ENCODE assay signal across 18 cellular contexts in genomic region chr19:45567609-45568008, GRCh38. TPM values are rescaled to one million over a fixed set of nuclear protein-coding genes. Genes with fewer than 3 reads are reported as not detected.
"Had no signal": no experiment of that assay in that cellular context is flagged by ENCODE, and none has a peak within 500 bp of the region (broad histone marks: within the 10 kb centered on the region; RNA-seq: fewer than 3 reads in every experiment).

No MANE protein-coding gene starts in this region.

- H3K27me3 ChIP-seq: adrenal gland, esophagus muscularis mucosa, left lung, neutrophil had no signal

- H3K9me3 ChIP-seq: adrenal gland, esophagus muscularis mucosa, left lung, neutrophil had no signal

- H3K4me3 ChIP-seq: adrenal gland, esophagus muscularis mucosa, left lung had no signal

- H3K27me3 Mint-ChIP-seq: activated CD4-positive, alpha-beta memory T cell treated with anti-CD3 and anti-CD28 coated beads for 36 hours; activated CD4-positive, alpha-beta T cell treated with anti-CD3 and anti-CD28 coated beads for 36 hours; activated CD8-positive, alpha-beta memory T cell treated with anti-CD3 and anti-CD28 coated beads, Interleukin-2, amount 10 ng/mL, durations not matched to agents 7 days and 5 days; memory B cell; stimulated activated naive CD8-positive, alpha-beta T cell treated with anti-CD3 and anti-CD28 coated beads, Interleukin-15, Interleukin-2, amounts not matched to agents 100 ng/mL and 50 ng/mL, for 24 hours; type B pancreatic cell had no signal

- H3K36me3 ChIP-seq: adrenal gland, left lung, neutrophil had no signal

- H3K27ac ChIP-seq: adrenal gland, esophagus muscularis mucosa, left lung, neutrophil had no signal

- ATAC-seq: activated CD4-positive, alpha-beta T cell treated with anti-CD3 and anti-CD28 coated beads for 36 hours; activated CD8-positive, alpha-beta memory T cell treated with anti-CD3 and anti-CD28 coated beads, Interleukin-2, amount 10 ng/mL, durations not matched to agents 7 days and 5 days; left lung; natural killer cell had no signal

- H3K27ac Mint-ChIP-seq: activated CD4-positive, alpha-beta memory T cell treated with anti-CD3 and anti-CD28 coated beads for 36 hours; activated CD4-positive, alpha-beta T cell treated with anti-CD3 and anti-CD28 coated beads for 36 hours; activated CD8-positive, alpha-beta memory T cell treated with anti-CD3 and anti-CD28 coated beads, Interleukin-2, amount 10 ng/mL, durations not matched to agents 7 days and 5 days; memory B cell; natural killer cell; stimulated activated naive CD8-positive, alpha-beta T cell treated with anti-CD3 and anti-CD28 coated beads, Interleukin-15, Interleukin-2, amounts not matched to agents 100 ng/mL and 50 ng/mL, for 24 hours; type B pancreatic cell had no signal

- H3K4me3 Mint-ChIP-seq: activated CD4-positive, alpha-beta memory T cell treated with anti-CD3 and anti-CD28 coated beads for 36 hours; activated CD4-positive, alpha-beta T cell treated with anti-CD3 and anti-CD28 coated beads for 36 hours; activated CD8-positive, alpha-beta memory T cell treated with anti-CD3 and anti-CD28 coated beads, Interleukin-2, amount 10 ng/mL, durations not matched to agents 7 days and 5 days; memory B cell; natural killer cell; stimulated activated naive CD8-positive, alpha-beta T cell treated with anti-CD3 and anti-CD28 coated beads, Interleukin-15, Interleukin-2, amounts not matched to agents 100 ng/mL and 50 ng/mL, for 24 hours; type B pancreatic cell had no signal

- H3K9me3 Mint-ChIP-seq: activated CD4-positive, alpha-beta memory T cell treated with anti-CD3 and anti-CD28 coated beads for 36 hours; memory B cell; natural killer cell; stimulated activated naive CD8-positive, alpha-beta T cell treated with anti-CD3 and anti-CD28 coated beads, Interleukin-15, Interleukin-2, amounts not matched to agents 100 ng/mL and 50 ng/mL, for 24 hours; type B pancreatic cell had no signal

- H3K36me3 Mint-ChIP-seq: activated CD4-positive, alpha-beta memory T cell treated with anti-CD3 and anti-CD28 coated beads for 36 hours; activated CD8-positive, alpha-beta memory T cell treated with anti-CD3 and anti-CD28 coated beads, Interleukin-2, amount 10 ng/mL, durations not matched to agents 7 days and 5 days; memory B cell; natural killer cell had no signal

- H3K4me1 ChIP-seq: adrenal gland had no signal

- FAIRE-seq: endometrium had no signal

- DNase-seq: activated CD4-positive, alpha-beta memory T cell treated with anti-CD3 and anti-CD28 coated beads for 36 hours; activated CD4-positive, alpha-beta T cell treated with anti-CD3 and anti-CD28 coated beads for 36 hours; activated CD8-positive, alpha-beta memory T cell treated with anti-CD3 and anti-CD28 coated beads, Interleukin-2, amount 10 ng/mL, durations not matched to agents 7 days and 5 days; activated naive CD4-positive, alpha-beta T cell treated with anti-CD3 and anti-CD28 coated beads, Interleukin-2, amount 50 U/mL, for 16 hours; activated T-cell treated with anti-CD3 and anti-CD28 coated beads, Interleukin-2, amount 50 U/mL, for 1 hour; adrenal gland; natural killer cell; retina; stimulated activated CD4-positive, alpha-beta T cell treated with anti-CD3 and anti-CD28 coated beads, Interleukin-15, amount 100 ng/mL, for 24 hours had no signal

RNA-seq across cellular contexts. Expression of gene GPR4, which starts 34.4 kb away (rescaled TPM):
- total RNA-seq: activated CD4-positive, alpha-beta memory T cell treated with anti-CD3 and anti-CD28 coated beads for 36 hours; activated CD4-positive, alpha-beta T cell treated with anti-CD3 and anti-CD28 coated beads for 36 hours; activated CD8-positive, alpha-beta memory T cell treated with anti-CD3 and anti-CD28 coated beads, Interleukin-2, amount 10 ng/mL, durations not matched to agents 7 days and 5 days; fibroblast of villous mesenchyme; T-helper 1 cell treated with Interleukin-12 subunit alpha and Interleukin-12 subunit beta and Interleukin-4 antibody, amounts not matched to agents 30 ng/mL and 1 ng/mL, for 36 hours had no signal
